ENCODE assay signal across 1 cellular context in genomic region chr7:46215987-46216567, GRCh38.
A peak's percentile ranks its signal among the peaks of the same experiment; 100 is the strongest.
TF ChIP-seq lines count a peak whose summit lies in the region.

No MANE protein-coding gene starts in this region.

TF ChIP-seq in HepG2, 621 proteins besides CTCF, POLR2A, EP300 and RAD21 (continued from another document and continues in another):
- TF ChIP-seq BCL3 (CRISPR knock-in tag; IDR thresholded peaks at IDR 0.05), result peak; percentile 66; the same call in 1 of the 2 replicates
- TF ChIP-seq ZBTB42 (CRISPR knock-in tag; IDR thresholded peaks at IDR 0.05), result no peak
- TF ChIP-seq UBTF (CRISPR knock-in tag; IDR thresholded peaks at IDR 0.05), result peak; percentile 70
- TF ChIP-seq STAT5B (CRISPR knock-in tag; IDR thresholded peaks at IDR 0.05), result no peak
- TF ChIP-seq ZNF557 (CRISPR knock-in tag; IDR thresholded peaks at IDR 0.05), result 0 out of 2 replicates have a peak, but pooled peaks have one; percentile 52
- TF ChIP-seq RXRA (CRISPR knock-in tag; IDR thresholded peaks at IDR 0.05), result peak; percentile 91
- TF ChIP-seq IRF2 (CRISPR knock-in tag; IDR thresholded peaks at IDR 0.05), result peak; percentile 58; the same call in 1 of the 2 replicates
- peak; percentile 33; the same call in 1 of the 2 replicates for TF ChIP-seq SP5 (CRISPR knock-in tag; IDR thresholded peaks at IDR 0.05; ENCODE audit: borderline replicate concordance, low read depth)
- peak; percentile 85; the same call in 1 of the 2 replicates for TF ChIP-seq SMAD3 (CRISPR knock-in tag; IDR thresholded peaks at IDR 0.05)
- peak; percentile 93 for TF ChIP-seq RXRB (CRISPR knock-in tag; IDR thresholded peaks at IDR 0.05; ENCODE audit: borderline replicate concordance)
- TF ChIP-seq MXD3 (CRISPR knock-in tag; IDR thresholded peaks at IDR 0.05), result 0 out of 2 replicates have a peak, but pooled peaks have one; percentile 43
- no peak for TF ChIP-seq TAF15 (IDR thresholded peaks at IDR 0.05; ENCODE audit: low read depth, low read length, poor library complexity, severe bottlenecking)
- TF ChIP-seq NFIC (IDR thresholded peaks at IDR 0.05; ENCODE audit: low read length), result 0 out of 2 replicates have a peak, but pooled peaks have one; percentile 27
- no peak for TF ChIP-seq ZNF800 (CRISPR knock-in tag; IDR thresholded peaks at IDR 0.05)
- peak; percentile 74; the same call in 1 of the 2 replicates for TF ChIP-seq CBX5 (CRISPR knock-in tag; IDR thresholded peaks at IDR 0.05; ENCODE audit: borderline replicate concordance)
- peak; percentile 71; the same call in 1 of the 2 replicates for TF ChIP-seq NAIF1 (CRISPR knock-in tag; IDR thresholded peaks at IDR 0.05; ENCODE audit: borderline replicate concordance)
- TF ChIP-seq EHMT2 (IDR thresholded peaks at IDR 0.05; ENCODE audit: borderline replicate concordance, low read depth, low read length), result peak; percentile 80; the same call in 1 of the 2 replicates
- TF ChIP-seq HOXA9 (CRISPR knock-in tag; IDR thresholded peaks at IDR 0.05; ENCODE audit: borderline replicate concordance), result no peak
- 0 out of 2 replicates have a peak, but pooled peaks have one; percentile 61 for TF ChIP-seq ZNF670 (CRISPR knock-in tag; IDR thresholded peaks at IDR 0.05; ENCODE audit: borderline replicate concordance)
- TF ChIP-seq ZBTB37 (CRISPR knock-in tag; IDR thresholded peaks at IDR 0.05), result 0 out of 2 replicates have a peak, but pooled peaks have one; percentile 55
- TF ChIP-seq ZFP91 (CRISPR knock-in tag; IDR thresholded peaks at IDR 0.05; ENCODE audit: borderline replicate concordance), result peak; percentile 65; the same call in 1 of the 2 replicates
- TF ChIP-seq ZNF317 (CRISPR knock-in tag; IDR thresholded peaks at IDR 0.05), result no peak
- TF ChIP-seq SNAPC4 (CRISPR knock-in tag; IDR thresholded peaks at IDR 0.05), result peak; percentile 53; the same call in 1 of the 2 replicates
- no peak for TF ChIP-seq CHD4 (IDR thresholded peaks at IDR 0.05; ENCODE audit: borderline replicate concordance, low read length)
- TF ChIP-seq ZNF598 (CRISPR knock-in tag; IDR thresholded peaks at IDR 0.05; ENCODE audit: borderline replicate concordance), result peak; percentile 56; the same call in 1 of the 2 replicates
- TF ChIP-seq MAZ (IDR thresholded peaks at IDR 0.05; ENCODE audit: borderline replicate concordance, low read depth, low read length), result no peak
- TF ChIP-seq MAZ (CRISPR knock-in tag; IDR thresholded peaks at IDR 0.05; ENCODE audit: low read depth), result 0 out of 2 replicates have a peak, but pooled peaks have one; percentile 25
- 0 out of 2 replicates have a peak, but pooled peaks have one; percentile 36 for TF ChIP-seq HNF1A (IDR thresholded peaks at IDR 0.05; ENCODE audit: low read depth)
- peak; percentile 80; the same call in 1 of the 2 replicates for TF ChIP-seq HNF1A (CRISPR knock-in tag; IDR thresholded peaks at IDR 0.05; ENCODE audit: borderline replicate concordance)
- peak; percentile 59 for TF ChIP-seq TFDP2 (CRISPR knock-in tag; IDR thresholded peaks at IDR 0.05)
- TF ChIP-seq SYNCRIP (IDR thresholded peaks at IDR 0.05; ENCODE audit: insufficient read depth, low read depth, low read length), result no peak
- TF ChIP-seq CEBPB (IDR thresholded peaks at IDR 0.05; ENCODE audit: borderline replicate concordance, low read depth, low read length), result peak; percentile 90
- TF ChIP-seq HOXA3 (CRISPR knock-in tag; IDR thresholded peaks at IDR 0.05), result peak; percentile 74
- peak; percentile 46; the same call in 1 of the 2 replicates for TF ChIP-seq ZNF547 (CRISPR knock-in tag; IDR thresholded peaks at IDR 0.05)
- no peak for TF ChIP-seq ATAD3A (CRISPR knock-in tag; IDR thresholded peaks at IDR 0.05)
- TF ChIP-seq ZMAT3 (CRISPR knock-in tag; conservative IDR thresholded peaks at IDR 0.05), result no peak; the same call in 1 of the 2 replicates
- peak; percentile 45; the same call in 1 of the 2 replicates for TF ChIP-seq KMT2B (CRISPR knock-in tag; IDR thresholded peaks at IDR 0.05)
- no peak for TF ChIP-seq GABPA (IDR thresholded peaks at IDR 0.05; ENCODE audit: low read depth, low read length)
- peak; percentile 19; the same call in 1 of the 2 replicates for TF ChIP-seq GABPA (CRISPR knock-in tag; IDR thresholded peaks at IDR 0.05; ENCODE audit: low read depth)
- peak; percentile 73 for TF ChIP-seq FOXA3 (CRISPR knock-in tag; IDR thresholded peaks at IDR 0.05)
